In genomic region chr17:60585887-60586286, GRCh38 we compare ENCODE assay signal across 17 cellular contexts. TPM values are rescaled to one million over a fixed set of nuclear protein-coding genes. Genes with fewer than 3 reads are reported as not detected.
A peak's percentile ranks its signal among the peaks of the same experiment; 100 is the strongest.
DNase-seq lines count a peak whose midpoint lies in the region; ATAC-seq and TF ChIP-seq lines count a peak whose summit lies in the region.
"Had no signal": no experiment of that assay in that cellular context is flagged by ENCODE, and none has a peak within 500 bp of the region (broad histone marks: within the 10 kb centered on the region; RNA-seq: fewer than 3 reads in every experiment).

No MANE protein-coding gene starts in this region.

- peaks cover 36% of the 10 kb centered on the region for H3K27me3 Mint-ChIP-seq in CD4-positive, CD25-positive, alpha-beta regulatory T cell
- H3K27me3 Mint-ChIP-seq in type B pancreatic cell: no peaks in the 10 kb centered on the region

- TF ChIP-seq CTCF in HEK293 (tag by site-specific recombination; IDR thresholded peaks at IDR 0.05) (no peak), epithelial cell of esophagus (IDR thresholded peaks at IDR 0.05; ENCODE audit: insufficient read depth, low read depth, low read length, missing control alignments) (no peak), type B pancreatic cell (conservative IDR thresholded peaks at IDR 0.05) (no peak)

- no peaks in the 10 kb centered on the region for H3K9me3 ChIP-seq in CD4-positive, CD25-positive, alpha-beta regulatory T cell (ENCODE audit: control insufficient read depth in 2 of 2, low read length in 2 of 2)
- no peaks in the 10 kb centered on the region for H3K9me3 ChIP-seq in HEK293 (ENCODE audit: control insufficient read depth, insufficient read depth, low read depth, low read length)
- H3K9me3 ChIP-seq: BE2C, Caco-2 had no signal

- no peak for ATAC-seq in CD4-positive, CD25-positive, alpha-beta regulatory T cell (ENCODE audit: low read depth in 2 of 2)

- no peak overlapping the region for H3K4me3 Mint-ChIP-seq in CD4-positive, CD25-positive, alpha-beta regulatory T cell
- peak overlapping the region; percentile 16 for H3K4me3 Mint-ChIP-seq in type B pancreatic cell
- H3K4me3 Mint-ChIP-seq: CD4-positive, alpha-beta T cell had no signal

- no peaks in the 10 kb centered on the region for H3K36me3 ChIP-seq in CD4-positive, CD25-positive, alpha-beta regulatory T cell (ENCODE audit: control insufficient read depth, insufficient read depth, low read length)
- no peaks in the 10 kb centered on the region for H3K36me3 ChIP-seq in HEK293 (ENCODE audit: control insufficient read depth in 2 of 2, insufficient read depth in 1 of 2, low read length in 2 of 2)
- H3K36me3 ChIP-seq: BE2C had no signal

- no peaks in the 10 kb centered on the region for H3K4me1 Mint-ChIP-seq in CD4-positive, CD25-positive, alpha-beta regulatory T cell
- H3K4me1 Mint-ChIP-seq in type B pancreatic cell (ENCODE audit: unreplicated experiment): peaks cover 6% of the 10 kb centered on the region

- H3K36me3 Mint-ChIP-seq in CD4-positive, CD25-positive, alpha-beta regulatory T cell: no peaks in the 10 kb centered on the region
- H3K36me3 Mint-ChIP-seq in type B pancreatic cell: no peaks in the 10 kb centered on the region

- no peak overlapping the region for H3K4me3 ChIP-seq in CD4-positive, CD25-positive, alpha-beta regulatory T cell (ENCODE audit: low read depth, low read length)
- no peak overlapping the region for H3K4me3 ChIP-seq in HEK293 (ENCODE audit: low read depth, low read length)
- H3K4me3 ChIP-seq in epithelial cell of esophagus (ENCODE audit: low read length): no peak overlapping the region
- H3K4me3 ChIP-seq: GM12878 had no signal

- H3K27me3 ChIP-seq in CD4-positive, CD25-positive, alpha-beta regulatory T cell (ENCODE audit: control insufficient read depth, insufficient read depth, low read length): peaks cover 3% of the 10 kb centered on the region
- H3K27me3 ChIP-seq: BE2C had no signal

- peak overlapping the region in 2 of 3 donors; percentile 0 to 26 for H3K27ac Mint-ChIP-seq in CD4-positive, CD25-positive, alpha-beta regulatory T cell
- H3K27ac Mint-ChIP-seq in type B pancreatic cell: peak overlapping the region; percentile 71
- H3K27ac Mint-ChIP-seq: CD4-positive, alpha-beta T cell had no signal

- no peak for DNase-seq in CD4-positive, CD25-positive, alpha-beta regulatory T cell
- DNase-seq in epithelial cell of esophagus (ENCODE audit: low read depth) (peak; percentile 69), type B pancreatic cell (ENCODE audit: extremely low spot score, unreplicated experiment) (no peak), DMS 273 treated with DMSO at 0.1 percent for 48 hours (lab: John Stamatoyannopoulos, UW) (no peak)
- DNase-seq in activated CD4-positive, alpha-beta T cell treated with anti-CD3 and anti-CD28 coated beads, Interleukin-2, amount 50 U/mL, for 1 hour: no peak
- no peak for DNase-seq in stimulated activated naive CD4-positive, alpha-beta T cell treated with Interleukin-2 at 50 U/mL for 16 hours (lab: John Stamatoyannopoulos, UW)
- DNase-seq: BE2C; C1 segment of cervical spinal cord; CD4-positive, alpha-beta T cell; DMS153; DND-41; EL; GOT3 had no signal

- H3K27ac ChIP-seq in CD4-positive, CD25-positive, alpha-beta regulatory T cell (ENCODE audit: insufficient read depth, low read length, poor library complexity, severe bottlenecking): no peak overlapping the region
- H3K27ac ChIP-seq in HEK293 (ENCODE audit: extremely low read depth, low read depth, low read length): no peak overlapping the region
- H3K27ac ChIP-seq: HL-60 had no signal

- H3K9me3 Mint-ChIP-seq in CD4-positive, CD25-positive, alpha-beta regulatory T cell: peaks cover 0 to 3% (median 0%) of the 10 kb centered on the region in 7 donors
- no peaks in the 10 kb centered on the region for H3K9me3 Mint-ChIP-seq in type B pancreatic cell
- H3K9me3 Mint-ChIP-seq: CD4-positive, alpha-beta T cell had no signal

- no peaks in the 10 kb centered on the region for H3K4me1 ChIP-seq in CD4-positive, CD25-positive, alpha-beta regulatory T cell (ENCODE audit: control insufficient read depth, insufficient read depth, low read length, poor library complexity, severe bottlenecking)
- no peaks in the 10 kb centered on the region for H3K4me1 ChIP-seq in HEK293 (ENCODE audit: control insufficient read depth, insufficient read depth, low read length)
- H3K4me1 ChIP-seq: BE2C, Caco-2 had no signal

- CTCF ChIA-PET in HEK293 (lab: Yijun Ruan, JAX): interaction anchor here (0.5 to 1.3 kb wide), 3 partner anchors 8 to 14 kb away, joined by 3 read pairs; partner anchors contain the start of gene PPM1D

- POLR2A ChIA-PET in HEK293 (lab: Yijun Ruan, JAX): interaction anchor here (0.5 kb wide), 1 partner anchor 80 kb away, joined by 4 read pairs; no protein-coding TSS in a partner anchor

TF ChIP-seq in HEK293, 187 proteins besides CTCF, POLR2A, EP300 and RAD21:
- TF ChIP-seq GLI2 (tag by site-specific recombination; IDR thresholded peaks at IDR 0.05; ENCODE audit: borderline replicate concordance, low read depth) (no peak), SCRT2 (tag by site-specific recombination; IDR thresholded peaks at IDR 0.05) (0 out of 2 replicates have a peak, but pooled peaks have one; percentile 25)

RNA-seq across cellular contexts. Expression of gene PPM1D, which starts 14.1 kb away (rescaled TPM):
- 29.6 TPM for total RNA-seq in CD4-positive, CD25-positive, alpha-beta regulatory T cell
- polyA plus RNA-seq in CD4-positive, CD25-positive, alpha-beta regulatory T cell: 10 to 100 TPM in 3 of 4 donors, 1 to 10 TPM in 1; 9.5 to 15.5 (median 12.1) TPM
- 24.1 and 25.4 TPM in 2 replicates for total RNA-seq in type B pancreatic cell (ENCODE audit: low replicate concordance)

RNA-seq across cellular contexts. Expression of gene APPBP2, which starts 59.8 kb away (rescaled TPM):
- 39.1 TPM for total RNA-seq in CD4-positive, CD25-positive, alpha-beta regulatory T cell
- 10 to 100 TPM; 26.2 to 38.6 (median 30.5) TPM for polyA plus RNA-seq in CD4-positive, CD25-positive, alpha-beta regulatory T cell
- total RNA-seq in type B pancreatic cell (ENCODE audit: low replicate concordance): 44.8 and 66.4 TPM in 2 replicates
